ENCODE assay signal across 2 cellular contexts in the genomic region with DNA sequence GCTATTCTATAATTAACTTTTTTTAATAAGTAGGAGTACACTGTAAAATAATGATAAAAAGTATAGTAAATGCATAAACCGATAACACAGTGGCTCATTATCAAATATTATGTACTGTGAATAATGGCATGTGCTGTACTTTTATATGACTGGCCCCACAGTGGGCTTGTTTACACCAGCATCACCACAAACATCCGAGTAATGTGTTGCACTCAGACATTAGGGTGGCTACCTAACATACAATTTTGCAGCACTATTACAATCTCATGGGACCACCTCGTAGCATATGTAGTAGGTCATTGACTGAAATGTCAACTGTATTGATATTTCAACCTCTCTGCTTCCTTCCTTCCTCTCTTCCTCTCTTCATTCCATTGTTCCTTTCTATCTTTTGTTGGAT.
TF ChIP-seq lines count a peak whose summit lies in the region.

No MANE protein-coding gene starts in this region.

TF ChIP-seq in IMR-90, 13 proteins besides CTCF, POLR2A, EP300 and RAD21:
- TF ChIP-seq, protein P1, sequence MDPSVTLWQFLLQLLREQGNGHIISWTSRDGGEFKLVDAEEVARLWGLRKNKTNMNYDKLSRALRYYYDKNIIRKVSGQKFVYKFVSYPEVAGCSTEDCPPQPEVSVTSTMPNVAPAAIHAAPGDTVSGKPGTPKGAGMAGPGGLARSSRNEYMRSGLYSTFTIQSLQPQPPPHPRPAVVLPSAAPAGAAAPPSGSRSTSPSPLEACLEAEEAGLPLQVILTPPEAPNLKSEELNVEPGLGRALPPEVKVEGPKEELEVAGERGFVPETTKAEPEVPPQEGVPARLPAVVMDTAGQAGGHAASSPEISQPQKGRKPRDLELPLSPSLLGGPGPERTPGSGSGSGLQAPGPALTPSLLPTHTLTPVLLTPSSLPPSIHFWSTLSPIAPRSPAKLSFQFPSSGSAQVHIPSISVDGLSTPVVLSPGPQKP (IDR thresholded peaks at IDR 0.05; ENCODE audit: borderline replicate concordance, low read depth, low read length) = no peak
- no peak for TF ChIP-seq NFE2L2 (IDR thresholded peaks at IDR 0.05; ENCODE audit: low read depth, low read length)
- TF ChIP-seq CHD1 (IDR thresholded peaks at IDR 0.05; ENCODE audit: low read depth, low read length) = no peak
- no peak for TF ChIP-seq SMC3 (IDR thresholded peaks at IDR 0.05; ENCODE audit: low read depth, low read length)
- no peak for TF ChIP-seq RFX5 (IDR thresholded peaks at IDR 0.05; ENCODE audit: low read depth, low read length)
- no peak for TF ChIP-seq RCOR1 (IDR thresholded peaks at IDR 0.05; ENCODE audit: insufficient replicate concordance, low read length)
- TF ChIP-seq BHLHE40 (IDR thresholded peaks at IDR 0.05; ENCODE audit: low read depth, low read length) = no peak
- no peak for TF ChIP-seq FOS (IDR thresholded peaks at IDR 0.05; ENCODE audit: low read depth, low read length)
- no peak for TF ChIP-seq MXI1 (IDR thresholded peaks at IDR 0.05; ENCODE audit: borderline replicate concordance, low read depth, low read length)
- no peak for TF ChIP-seq CEBPB (IDR thresholded peaks at IDR 0.05; ENCODE audit: low read depth, low read length)
- no peak for TF ChIP-seq MAZ (IDR thresholded peaks at IDR 0.05; ENCODE audit: borderline replicate concordance, low read depth, low read length)
- TF ChIP-seq MAFK (IDR thresholded peaks at IDR 0.05; ENCODE audit: low read depth, low read length) = no peak
- TF ChIP-seq, protein P2, sequence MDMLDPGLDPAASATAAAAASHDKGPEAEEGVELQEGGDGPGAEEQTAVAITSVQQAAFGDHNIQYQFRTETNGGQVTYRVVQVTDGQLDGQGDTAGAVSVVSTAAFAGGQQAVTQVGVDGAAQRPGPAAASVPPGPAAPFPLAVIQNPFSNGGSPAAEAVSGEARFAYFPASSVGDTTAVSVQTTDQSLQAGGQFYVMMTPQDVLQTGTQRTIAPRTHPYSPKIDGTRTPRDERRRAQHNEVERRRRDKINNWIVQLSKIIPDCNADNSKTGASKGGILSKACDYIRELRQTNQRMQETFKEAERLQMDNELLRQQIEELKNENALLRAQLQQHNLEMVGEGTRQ (IDR thresholded peaks at IDR 0.05; ENCODE audit: low read depth, low read length) = no peak

TF ChIP-seq in GM23338, 12 proteins besides CTCF, POLR2A, EP300 and RAD21:
- no peak for TF ChIP-seq NANOG (IDR thresholded peaks at IDR 0.05; ENCODE audit: borderline replicate concordance)
- TF ChIP-seq JUNB (IDR thresholded peaks at IDR 0.05; ENCODE audit: unreplicated experiment) = no peak
- TF ChIP-seq EZH2phosphoT487 (IDR thresholded peaks at IDR 0.05; ENCODE audit: unreplicated experiment) = no peak
- TF ChIP-seq, protein P3, sequence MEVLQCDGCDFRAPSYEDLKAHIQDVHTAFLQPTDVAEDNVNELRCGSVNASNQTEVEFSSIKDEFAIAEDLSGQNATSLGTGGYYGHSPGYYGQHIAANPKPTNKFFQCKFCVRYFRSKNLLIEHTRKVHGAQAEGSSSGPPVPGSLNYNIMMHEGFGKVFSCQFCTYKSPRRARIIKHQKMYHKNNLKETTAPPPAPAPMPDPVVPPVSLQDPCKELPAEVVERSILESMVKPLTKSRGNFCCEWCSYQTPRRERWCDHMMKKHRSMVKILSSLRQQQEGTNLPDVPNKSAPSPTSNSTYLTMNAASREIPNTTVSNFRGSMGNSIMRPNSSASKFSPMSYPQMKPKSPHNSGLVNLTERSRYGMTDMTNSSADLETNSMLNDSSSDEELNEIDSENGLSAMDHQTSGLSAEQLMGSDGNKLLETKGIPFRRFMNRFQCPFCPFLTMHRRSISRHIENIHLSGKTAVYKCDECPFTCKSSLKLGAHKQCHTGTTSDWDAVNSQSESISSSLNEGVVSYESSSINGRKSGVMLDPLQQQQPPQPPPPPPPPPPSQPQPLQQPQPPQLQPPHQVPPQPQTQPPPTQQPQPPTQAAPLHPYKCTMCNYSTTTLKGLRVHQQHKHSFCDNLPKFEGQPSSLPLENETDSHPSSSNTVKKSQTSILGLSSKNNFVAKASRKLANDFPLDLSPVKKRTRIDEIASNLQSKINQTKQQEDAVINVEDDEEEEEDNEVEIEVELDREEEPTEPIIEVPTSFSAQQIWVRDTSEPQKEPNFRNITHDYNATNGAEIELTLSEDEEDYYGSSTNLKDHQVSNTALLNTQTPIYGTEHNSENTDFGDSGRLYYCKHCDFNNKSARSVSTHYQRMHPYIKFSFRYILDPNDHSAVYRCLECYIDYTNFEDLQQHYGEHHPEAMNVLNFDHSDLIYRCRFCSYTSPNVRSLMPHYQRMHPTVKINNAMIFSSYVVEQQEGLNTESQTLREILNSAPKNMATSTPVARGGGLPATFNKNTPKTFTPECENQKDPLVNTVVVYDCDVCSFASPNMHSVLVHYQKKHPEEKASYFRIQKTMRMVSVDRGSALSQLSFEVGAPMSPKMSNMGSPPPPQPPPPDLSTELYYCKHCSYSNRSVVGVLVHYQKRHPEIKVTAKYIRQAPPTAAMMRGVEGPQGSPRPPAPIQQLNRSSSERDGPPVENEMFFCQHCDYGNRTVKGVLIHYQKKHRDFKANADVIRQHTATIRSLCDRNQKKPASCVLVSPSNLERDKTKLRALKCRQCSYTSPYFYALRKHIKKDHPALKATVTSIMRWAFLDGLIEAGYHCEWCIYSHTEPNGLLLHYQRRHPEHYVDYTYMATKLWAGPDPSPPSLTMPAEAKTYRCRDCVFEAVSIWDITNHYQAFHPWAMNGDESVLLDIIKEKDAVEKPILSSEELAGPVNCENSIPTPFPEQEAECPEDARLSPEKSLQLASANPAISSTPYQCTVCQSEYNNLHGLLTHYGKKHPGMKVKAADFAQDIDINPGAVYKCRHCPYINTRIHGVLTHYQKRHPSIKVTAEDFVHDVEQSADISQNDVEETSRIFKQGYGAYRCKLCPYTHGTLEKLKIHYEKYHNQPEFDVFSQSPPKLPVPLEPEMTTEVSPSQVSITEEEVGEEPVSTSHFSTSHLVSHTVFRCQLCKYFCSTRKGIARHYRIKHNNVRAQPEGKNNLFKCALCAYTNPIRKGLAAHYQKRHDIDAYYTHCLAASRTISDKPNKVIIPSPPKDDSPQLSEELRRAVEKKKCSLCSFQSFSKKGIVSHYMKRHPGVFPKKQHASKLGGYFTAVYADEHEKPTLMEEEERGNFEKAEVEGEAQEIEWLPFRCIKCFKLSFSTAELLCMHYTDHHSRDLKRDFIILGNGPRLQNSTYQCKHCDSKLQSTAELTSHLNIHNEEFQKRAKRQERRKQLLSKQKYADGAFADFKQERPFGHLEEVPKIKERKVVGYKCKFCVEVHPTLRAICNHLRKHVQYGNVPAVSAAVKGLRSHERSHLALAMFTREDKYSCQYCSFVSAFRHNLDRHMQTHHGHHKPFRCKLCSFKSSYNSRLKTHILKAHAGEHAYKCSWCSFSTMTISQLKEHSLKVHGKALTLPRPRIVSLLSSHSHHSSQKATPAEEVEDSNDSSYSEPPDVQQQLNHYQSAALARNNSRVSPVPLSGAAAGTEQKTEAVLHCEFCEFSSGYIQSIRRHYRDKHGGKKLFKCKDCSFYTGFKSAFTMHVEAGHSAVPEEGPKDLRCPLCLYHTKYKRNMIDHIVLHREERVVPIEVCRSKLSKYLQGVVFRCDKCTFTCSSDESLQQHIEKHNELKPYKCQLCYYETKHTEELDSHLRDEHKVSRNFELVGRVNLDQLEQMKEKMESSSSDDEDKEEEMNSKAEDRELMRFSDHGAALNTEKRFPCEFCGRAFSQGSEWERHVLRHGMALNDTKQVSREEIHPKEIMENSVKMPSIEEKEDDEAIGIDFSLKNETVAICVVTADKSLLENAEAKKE (CRISPR knock-in tag; IDR thresholded peaks at IDR 0.05) = no peak
- TF ChIP-seq, protein P4, sequence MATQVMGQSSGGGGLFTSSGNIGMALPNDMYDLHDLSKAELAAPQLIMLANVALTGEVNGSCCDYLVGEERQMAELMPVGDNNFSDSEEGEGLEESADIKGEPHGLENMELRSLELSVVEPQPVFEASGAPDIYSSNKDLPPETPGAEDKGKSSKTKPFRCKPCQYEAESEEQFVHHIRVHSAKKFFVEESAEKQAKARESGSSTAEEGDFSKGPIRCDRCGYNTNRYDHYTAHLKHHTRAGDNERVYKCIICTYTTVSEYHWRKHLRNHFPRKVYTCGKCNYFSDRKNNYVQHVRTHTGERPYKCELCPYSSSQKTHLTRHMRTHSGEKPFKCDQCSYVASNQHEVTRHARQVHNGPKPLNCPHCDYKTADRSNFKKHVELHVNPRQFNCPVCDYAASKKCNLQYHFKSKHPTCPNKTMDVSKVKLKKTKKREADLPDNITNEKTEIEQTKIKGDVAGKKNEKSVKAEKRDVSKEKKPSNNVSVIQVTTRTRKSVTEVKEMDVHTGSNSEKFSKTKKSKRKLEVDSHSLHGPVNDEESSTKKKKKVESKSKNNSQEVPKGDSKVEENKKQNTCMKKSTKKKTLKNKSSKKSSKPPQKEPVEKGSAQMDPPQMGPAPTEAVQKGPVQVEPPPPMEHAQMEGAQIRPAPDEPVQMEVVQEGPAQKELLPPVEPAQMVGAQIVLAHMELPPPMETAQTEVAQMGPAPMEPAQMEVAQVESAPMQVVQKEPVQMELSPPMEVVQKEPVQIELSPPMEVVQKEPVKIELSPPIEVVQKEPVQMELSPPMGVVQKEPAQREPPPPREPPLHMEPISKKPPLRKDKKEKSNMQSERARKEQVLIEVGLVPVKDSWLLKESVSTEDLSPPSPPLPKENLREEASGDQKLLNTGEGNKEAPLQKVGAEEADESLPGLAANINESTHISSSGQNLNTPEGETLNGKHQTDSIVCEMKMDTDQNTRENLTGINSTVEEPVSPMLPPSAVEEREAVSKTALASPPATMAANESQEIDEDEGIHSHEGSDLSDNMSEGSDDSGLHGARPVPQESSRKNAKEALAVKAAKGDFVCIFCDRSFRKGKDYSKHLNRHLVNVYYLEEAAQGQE (IDR thresholded peaks at IDR 0.05; ENCODE audit: unreplicated experiment) = no peak
- TF ChIP-seq STAT1 (IDR thresholded peaks at IDR 0.05; ENCODE audit: unreplicated experiment) = no peak
- TF ChIP-seq, protein P5, sequence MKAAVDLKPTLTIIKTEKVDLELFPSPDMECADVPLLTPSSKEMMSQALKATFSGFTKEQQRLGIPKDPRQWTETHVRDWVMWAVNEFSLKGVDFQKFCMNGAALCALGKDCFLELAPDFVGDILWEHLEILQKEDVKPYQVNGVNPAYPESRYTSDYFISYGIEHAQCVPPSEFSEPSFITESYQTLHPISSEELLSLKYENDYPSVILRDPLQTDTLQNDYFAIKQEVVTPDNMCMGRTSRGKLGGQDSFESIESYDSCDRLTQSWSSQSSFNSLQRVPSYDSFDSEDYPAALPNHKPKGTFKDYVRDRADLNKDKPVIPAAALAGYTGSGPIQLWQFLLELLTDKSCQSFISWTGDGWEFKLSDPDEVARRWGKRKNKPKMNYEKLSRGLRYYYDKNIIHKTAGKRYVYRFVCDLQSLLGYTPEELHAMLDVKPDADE (IDR thresholded peaks at IDR 0.05) = no peak
TF ChIP-seq in GM23338: peak in this region for 0.
